Comparison of ENCODE assay signal across 8 cellular contexts in genomic region chr10:118459642-118460193, GRCh38.
A peak's percentile ranks its signal among the peaks of the same experiment; 100 is the strongest.
DNase-seq lines count a peak whose midpoint lies in the region; ATAC-seq, FAIRE-seq and TF ChIP-seq lines count a peak whose summit lies in the region.

No MANE protein-coding gene starts in this region.

- DNase-seq in DMS153 treated with DMSO at 0.1 percent for 48 hours (lab: John Stamatoyannopoulos, UW; ENCODE audit: unreplicated experiment), result peak; percentile 75
- DNase-seq in Kasumi-1 (lab: John Stamatoyannopoulos, UW), result peak; percentile 70 to 80
- no peak for DNase-seq in RWPE2 (ENCODE audit: low spot score)
- DNase-seq in activated effector memory CD4-positive, alpha-beta T cell treated with Interleukin-2 at 50 U/mL for 16 hours, result peak; percentile 23
- peak; percentile 17 to 47 for DNase-seq in foreskin keratinocyte
- DNase-seq in occipital lobe (lab: John Stamatoyannopoulos, UW), result peak; percentile 48
- peak; percentile 78 for DNase-seq in urothelium cell line (ENCODE audit: low spot score)

- H3K9me3 ChIP-seq in RWPE2 (ENCODE audit: severe bottlenecking), result no peaks in the 10 kb centered on the region

- ATAC-seq in GM21515 (IDR thresholded peaks at IDR 0.05; ENCODE audit: unreplicated experiment) (peak; percentile 86), RWPE2 (ENCODE audit: low read depth) (peak; percentile 85), foreskin keratinocyte (peak; percentile 90)

- no peak overlapping the region for H3K27ac ChIP-seq in RWPE2 (ENCODE audit: poor library complexity, severe bottlenecking)
- H3K27ac ChIP-seq in foreskin keratinocyte, result no peak overlapping the region

- H3K4me1 ChIP-seq in RWPE2 (ENCODE audit: insufficient read depth, poor library complexity, severe bottlenecking) (no peaks in the 10 kb centered on the region), foreskin keratinocyte (no peaks in the 10 kb centered on the region)

- H3K27me3 ChIP-seq in RWPE2 (ENCODE audit: insufficient read depth, poor library complexity, severe bottlenecking), result no peaks in the 10 kb centered on the region
- no peaks in the 10 kb centered on the region for H3K27me3 ChIP-seq in foreskin keratinocyte

- TF ChIP-seq CTCF in RWPE2 (IDR thresholded peaks at IDR 0.05; ENCODE audit: poor library complexity, severe bottlenecking) (peak; percentile 91), foreskin keratinocyte (conservative IDR thresholded peaks at IDR 0.05) (peak; percentile 85)

- FAIRE-seq in urothelium cell line (lab: Jason Lieb, UNC), result no peak

- H3K4me3 ChIP-seq in RWPE2 (ENCODE audit: severe bottlenecking), result no peak overlapping the region

- H3K36me3 ChIP-seq in RWPE2 (ENCODE audit: low read depth), result no peaks in the 10 kb centered on the region
